Comparison of ENCODE assay signal across 1 cellular context in genomic region chr22:45775569-45776312, GRCh38.
TF ChIP-seq lines count a peak whose summit lies in the region.

No MANE protein-coding gene starts in this region.

TF ChIP-seq in GM12878, 131 proteins besides CTCF, POLR2A, EP300 and RAD21 (continued from another document and continues in another):
- TF ChIP-seq SIN3A (IDR thresholded peaks at IDR 0.05; ENCODE audit: low read depth, low read length) (no peak), PML (IDR thresholded peaks at IDR 0.05; ENCODE audit: low read length) (peak; percentile 49; the same call in 1 of the 2 replicates), RAD51 (IDR thresholded peaks at IDR 0.05) (no peak), HDAC2 (IDR thresholded peaks at IDR 0.05) (no peak), ZNF622 (IDR thresholded peaks at IDR 0.05) (no peak), SRF (IDR thresholded peaks at IDR 0.05; ENCODE audit: low read depth in 2 of 2, low read length in 2 of 2) (peak in 1 of 2 experiments; percentile 48; a peak in 1 of 4 replicates), SUZ12 (IDR thresholded peaks at IDR 0.05; ENCODE audit: unreplicated experiment) (no peak), HDAC6 (IDR thresholded peaks at IDR 0.05; ENCODE audit: unreplicated experiment) (no peak), ATF7 (IDR thresholded peaks at IDR 0.05; ENCODE audit: low read depth) (peak; percentile 76), MTA2 (IDR thresholded peaks at IDR 0.05; ENCODE audit: low read depth) (peak; percentile 86), SREBF2 (IDR thresholded peaks at IDR 0.05; ENCODE audit: low read length) (no peak), ZNF24 (IDR thresholded peaks at IDR 0.05) (no peak), CHD1 (IDR thresholded peaks at IDR 0.05; ENCODE audit: low read depth, low read length) (0 out of 2 replicates have a peak, but pooled peaks have one; percentile 60), CHD2 (IDR thresholded peaks at IDR 0.05; ENCODE audit: borderline replicate concordance, low read depth, low read length) (peak; percentile 80), SMARCA5 (IDR thresholded peaks at IDR 0.05) (0 out of 2 replicates have a peak, but pooled peaks have one; percentile 69), RBBP5 (conservative IDR thresholded peaks at IDR 0.05) (0 out of 2 replicates have a peak, but pooled peaks have one; percentile 20), FOXK2 (IDR thresholded peaks at IDR 0.05) (0 out of 2 replicates have a peak, but pooled peaks have one; percentile 36), CEBPZ (IDR thresholded peaks at IDR 0.05; ENCODE audit: low read depth, low read length) (no peak), TARDBP (IDR thresholded peaks at IDR 0.05; ENCODE audit: borderline replicate concordance) (no peak), ZNF384 (IDR thresholded peaks at IDR 0.05; ENCODE audit: borderline replicate concordance, low read depth, low read length) (no peak), MYB (IDR thresholded peaks at IDR 0.05; ENCODE audit: borderline replicate concordance, low read depth, low read length) (peak; percentile 49; the same call in 1 of the 2 replicates), CREB1 (IDR thresholded peaks at IDR 0.05; ENCODE audit: low read depth) (peak; percentile 79), NBN (IDR thresholded peaks at IDR 0.05) (0 out of 2 replicates have a peak, but pooled peaks have one; percentile 39), E2F4 (IDR thresholded peaks at IDR 0.05; ENCODE audit: low read depth, low read length) (no peak), ZBTB33 (IDR thresholded peaks at IDR 0.05) (no peak), SMAD1 (IDR thresholded peaks at IDR 0.05; ENCODE audit: low read depth, partially characterized antibody) (no peak), EZH2 (IDR thresholded peaks at IDR 0.05; ENCODE audit: borderline replicate concordance, control insufficient read depth, low read depth, low read length) (no peak), POLR2AphosphoS2 (IDR thresholded peaks at IDR 0.05; ENCODE audit: low read depth, low read length) (no peak), CUX1 (IDR thresholded peaks at IDR 0.05; ENCODE audit: insufficient replicate concordance, low read depth, low read length) (peak; percentile 94), IKZF1 (conservative IDR thresholded peaks at IDR 0.05) (peak; percentile 49; the same call in 1 of the 2 replicates), ESRRA (IDR thresholded peaks at IDR 0.05; ENCODE audit: low read length) (no peak), IRF3 (IDR thresholded peaks at IDR 0.05) (no peak), CBFB (IDR thresholded peaks at IDR 0.05; ENCODE audit: low read depth) (no peak)
- TF ChIP-seq, protein P1, sequence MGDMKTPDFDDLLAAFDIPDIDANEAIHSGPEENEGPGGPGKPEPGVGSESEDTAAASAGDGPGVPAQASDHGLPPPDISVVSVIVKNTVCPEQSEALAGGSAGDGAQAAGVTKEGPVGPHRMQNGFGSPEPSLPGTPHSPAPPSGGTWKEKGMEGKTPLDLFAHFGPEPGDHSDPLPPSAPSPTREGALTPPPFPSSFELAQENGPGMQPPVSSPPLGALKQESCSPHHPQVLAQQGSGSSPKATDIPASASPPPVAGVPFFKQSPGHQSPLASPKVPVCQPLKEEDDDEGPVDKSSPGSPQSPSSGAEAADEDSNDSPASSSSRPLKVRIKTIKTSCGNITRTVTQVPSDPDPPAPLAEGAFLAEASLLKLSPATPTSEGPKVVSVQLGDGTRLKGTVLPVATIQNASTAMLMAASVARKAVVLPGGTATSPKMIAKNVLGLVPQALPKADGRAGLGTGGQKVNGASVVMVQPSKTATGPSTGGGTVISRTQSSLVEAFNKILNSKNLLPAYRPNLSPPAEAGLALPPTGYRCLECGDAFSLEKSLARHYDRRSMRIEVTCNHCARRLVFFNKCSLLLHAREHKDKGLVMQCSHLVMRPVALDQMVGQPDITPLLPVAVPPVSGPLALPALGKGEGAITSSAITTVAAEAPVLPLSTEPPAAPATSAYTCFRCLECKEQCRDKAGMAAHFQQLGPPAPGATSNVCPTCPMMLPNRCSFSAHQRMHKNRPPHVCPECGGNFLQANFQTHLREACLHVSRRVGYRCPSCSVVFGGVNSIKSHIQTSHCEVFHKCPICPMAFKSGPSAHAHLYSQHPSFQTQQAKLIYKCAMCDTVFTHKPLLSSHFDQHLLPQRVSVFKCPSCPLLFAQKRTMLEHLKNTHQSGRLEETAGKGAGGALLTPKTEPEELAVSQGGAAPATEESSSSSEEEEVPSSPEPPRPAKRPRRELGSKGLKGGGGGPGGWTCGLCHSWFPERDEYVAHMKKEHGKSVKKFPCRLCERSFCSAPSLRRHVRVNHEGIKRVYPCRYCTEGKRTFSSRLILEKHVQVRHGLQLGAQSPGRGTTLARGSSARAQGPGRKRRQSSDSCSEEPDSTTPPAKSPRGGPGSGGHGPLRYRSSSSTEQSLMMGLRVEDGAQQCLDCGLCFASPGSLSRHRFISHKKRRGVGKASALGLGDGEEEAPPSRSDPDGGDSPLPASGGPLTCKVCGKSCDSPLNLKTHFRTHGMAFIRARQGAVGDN (IDR thresholded peaks at IDR 0.05): no peak; the same call in none of the 2 replicates
- TF ChIP-seq, protein P2, sequence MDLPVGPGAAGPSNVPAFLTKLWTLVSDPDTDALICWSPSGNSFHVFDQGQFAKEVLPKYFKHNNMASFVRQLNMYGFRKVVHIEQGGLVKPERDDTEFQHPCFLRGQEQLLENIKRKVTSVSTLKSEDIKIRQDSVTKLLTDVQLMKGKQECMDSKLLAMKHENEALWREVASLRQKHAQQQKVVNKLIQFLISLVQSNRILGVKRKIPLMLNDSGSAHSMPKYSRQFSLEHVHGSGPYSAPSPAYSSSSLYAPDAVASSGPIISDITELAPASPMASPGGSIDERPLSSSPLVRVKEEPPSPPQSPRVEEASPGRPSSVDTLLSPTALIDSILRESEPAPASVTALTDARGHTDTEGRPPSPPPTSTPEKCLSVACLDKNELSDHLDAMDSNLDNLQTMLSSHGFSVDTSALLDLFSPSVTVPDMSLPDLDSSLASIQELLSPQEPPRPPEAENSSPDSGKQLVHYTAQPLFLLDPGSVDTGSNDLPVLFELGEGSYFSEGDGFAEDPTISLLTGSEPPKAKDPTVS (IDR thresholded peaks at IDR 0.05; ENCODE audit: low read depth, low read length): no peak
- TF ChIP-seq, protein P3, sequence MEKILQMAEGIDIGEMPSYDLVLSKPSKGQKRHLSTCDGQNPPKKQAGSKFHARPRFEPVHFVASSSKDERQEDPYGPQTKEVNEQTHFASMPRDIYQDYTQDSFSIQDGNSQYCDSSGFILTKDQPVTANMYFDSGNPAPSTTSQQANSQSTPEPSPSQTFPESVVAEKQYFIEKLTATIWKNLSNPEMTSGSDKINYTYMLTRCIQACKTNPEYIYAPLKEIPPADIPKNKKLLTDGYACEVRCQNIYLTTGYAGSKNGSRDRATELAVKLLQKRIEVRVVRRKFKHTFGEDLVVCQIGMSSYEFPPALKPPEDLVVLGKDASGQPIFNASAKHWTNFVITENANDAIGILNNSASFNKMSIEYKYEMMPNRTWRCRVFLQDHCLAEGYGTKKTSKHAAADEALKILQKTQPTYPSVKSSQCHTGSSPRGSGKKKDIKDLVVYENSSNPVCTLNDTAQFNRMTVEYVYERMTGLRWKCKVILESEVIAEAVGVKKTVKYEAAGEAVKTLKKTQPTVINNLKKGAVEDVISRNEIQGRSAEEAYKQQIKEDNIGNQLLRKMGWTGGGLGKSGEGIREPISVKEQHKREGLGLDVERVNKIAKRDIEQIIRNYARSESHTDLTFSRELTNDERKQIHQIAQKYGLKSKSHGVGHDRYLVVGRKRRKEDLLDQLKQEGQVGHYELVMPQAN (conservative IDR thresholded peaks at IDR 0.05): no peak
- TF ChIP-seq, protein P4, sequence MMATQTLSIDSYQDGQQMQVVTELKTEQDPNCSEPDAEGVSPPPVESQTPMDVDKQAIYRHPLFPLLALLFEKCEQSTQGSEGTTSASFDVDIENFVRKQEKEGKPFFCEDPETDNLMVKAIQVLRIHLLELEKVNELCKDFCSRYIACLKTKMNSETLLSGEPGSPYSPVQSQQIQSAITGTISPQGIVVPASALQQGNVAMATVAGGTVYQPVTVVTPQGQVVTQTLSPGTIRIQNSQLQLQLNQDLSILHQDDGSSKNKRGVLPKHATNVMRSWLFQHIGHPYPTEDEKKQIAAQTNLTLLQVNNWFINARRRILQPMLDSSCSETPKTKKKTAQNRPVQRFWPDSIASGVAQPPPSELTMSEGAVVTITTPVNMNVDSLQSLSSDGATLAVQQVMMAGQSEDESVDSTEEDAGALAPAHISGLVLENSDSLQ (IDR thresholded peaks at IDR 0.05): no peak; the same call in 1 of the 2 replicates
